Comparison of ENCODE assay signal across 33 cellular contexts in genomic region chr19:39329948-39330347, GRCh38. TPM values are rescaled to one million over a fixed set of nuclear protein-coding genes. Genes with fewer than 3 reads are reported as not detected.
"Had no signal": no experiment of that assay in that cellular context is flagged by ENCODE, and none has a peak within 500 bp of the region (broad histone marks: within the 10 kb centered on the region; RNA-seq: fewer than 3 reads in every experiment).

No MANE protein-coding gene starts in this region.

- H3K27me3 Mint-ChIP-seq: activated CD4-positive, alpha-beta memory T cell treated with anti-CD3 and anti-CD28 coated beads for 36 hours; naive B cell; stimulated activated memory B cell treated with anti-CD40 and anti-IgM and Interleukin-4, amounts not matched to agents 10 μg/mL and 1 μg/mL and 100 μg/mL, for 72 hours had no signal

- H3K4me2 ChIP-seq: hepatocyte, neural progenitor cell had no signal

- H3K9me3 Mint-ChIP-seq: activated CD4-positive, alpha-beta memory T cell treated with anti-CD3 and anti-CD28 coated beads for 36 hours; activated T-helper 1 cell treated with anti-CD3 and anti-CD28 coated beads, Interleukin-12 subunit alpha, Interleukin-12 subunit beta, Interleukin-2, Interleukin-4 antibody, amounts not matched to agents 30 ng/mL and 10 ng/mL and 1 ng/mL, durations not matched to agents 14 hours and 24 hours and 36 hours; brain; immature natural killer cell; naive B cell; neural progenitor cell; stimulated activated memory B cell treated with anti-CD40 and anti-IgM and Interleukin-4, amounts not matched to agents 10 μg/mL and 1 μg/mL and 100 μg/mL, for 72 hours had no signal

- H3K27me3 ChIP-seq: hepatocyte, neural progenitor cell, upper lobe of left lung had no signal

- H3K36me3 ChIP-seq: neural progenitor cell, thoracic aorta had no signal

- H3K27ac Mint-ChIP-seq: brain had no signal

- H3K9me3 ChIP-seq: thoracic aorta, upper lobe of left lung had no signal

- H3K4me3 ChIP-seq: hepatocyte, lung, neural progenitor cell, thoracic aorta, upper lobe of left lung had no signal

- H3K4me3 Mint-ChIP-seq: activated CD4-positive, alpha-beta memory T cell treated with anti-CD3 and anti-CD28 coated beads for 36 hours; activated T-helper 1 cell treated with anti-CD3 and anti-CD28 coated beads, Interleukin-12 subunit alpha, Interleukin-12 subunit beta, Interleukin-2, Interleukin-4 antibody, amounts not matched to agents 30 ng/mL and 10 ng/mL and 1 ng/mL, durations not matched to agents 14 hours and 24 hours and 36 hours; brain; immature natural killer cell; neural progenitor cell; stimulated activated memory B cell treated with anti-CD40 and anti-IgM and Interleukin-4, amounts not matched to agents 10 μg/mL and 1 μg/mL and 100 μg/mL, for 72 hours had no signal

- H3K9ac ChIP-seq: neural progenitor cell had no signal

- H3K36me3 Mint-ChIP-seq: brain, neural progenitor cell had no signal

- H3K27ac ChIP-seq: hepatocyte, neural progenitor cell, thoracic aorta, upper lobe of left lung had no signal

- DNase-seq: activated CD4-positive, alpha-beta memory T cell treated with anti-CD3 and anti-CD28 coated beads for 36 hours; activated CD4-positive, alpha-beta T cell treated with anti-CD3 and anti-CD28 coated beads for 1 hour; activated gamma-delta T cell; effector memory CD4-positive, alpha-beta T cell; foreskin melanocyte; glutamatergic neuron; immature natural killer cell; naive B cell; small intestine; stimulated activated CD4-positive, alpha-beta T cell treated with anti-CD3 and anti-CD28 coated beads, Interleukin-2, amount 100 ng/mL, for 24 hours; upper lobe of left lung had no signal

- ATAC-seq: esophagus mucosa; sciatic nerve; SK-N-SH treated with all-trans-retinoic acid at 6 μM for 48 hours; stimulated activated memory B cell treated with anti-CD40 and anti-IgM and Interleukin-4, amounts not matched to agents 10 μg/mL and 1 μg/mL and 100 μg/mL, for 72 hours had no signal

RNA-seq across cellular contexts. Expression of gene GMFG, which starts 5.9 kb away (rescaled TPM):
- total RNA-seq: hepatocyte, kidney epithelial cell, renal cortical epithelial cell had no signal

RNA-seq across cellular contexts. Expression of gene LRFN1, which starts 9.3 kb away (rescaled TPM):
- polyA plus RNA-seq: aorta had no signal

RNA-seq across cellular contexts. Expression of gene IFNL1, which starts 33.7 kb away (rescaled TPM):
- total RNA-seq: aorta, cardiac septum, dermis microvascular lymphatic vessel endothelial cell, endothelial cell of umbilical vein, esophagus mucosa, hepatocyte, kidney epithelial cell, left lobe of liver, lung, mesenteric fat pad, mucosa of gallbladder, osteoblast, posterior vena cava, renal cortical epithelial cell, sciatic nerve, thoracic aorta, upper lobe of left lung had no signal
- polyA plus RNA-seq: adipose tissue, aorta, endothelial cell of umbilical vein, hepatocyte, small intestine had no signal
